Comparison of ENCODE assay signal across 16 cellular contexts in the genomic region with DNA sequence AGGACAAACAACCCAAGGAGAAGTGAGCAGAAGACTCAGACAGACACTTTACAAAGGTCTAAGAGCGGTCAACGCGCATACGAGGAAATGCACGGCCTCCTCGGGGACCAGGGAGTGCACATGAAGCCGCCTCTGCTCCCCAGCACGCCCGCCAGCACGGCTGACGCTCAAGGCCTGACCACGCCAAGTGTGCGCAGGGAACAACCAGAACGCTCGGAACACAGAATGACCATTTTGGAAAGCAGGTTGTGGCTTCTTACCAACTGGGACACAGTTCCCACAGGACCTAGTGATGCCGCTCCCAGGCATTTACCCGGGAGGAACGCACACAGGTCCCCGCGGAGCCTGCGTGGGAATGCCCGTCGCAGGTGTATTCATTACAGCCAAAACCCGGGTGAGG.
DNase-seq lines count a peak whose midpoint lies in the region; ATAC-seq, FAIRE-seq and TF ChIP-seq lines count a peak whose summit lies in the region.
"Had no signal": no experiment of that assay in that cellular context is flagged by ENCODE, and none has a peak within 500 bp of the region (broad histone marks: within the 10 kb centered on the region; RNA-seq: fewer than 3 reads in every experiment).

No MANE protein-coding gene starts in this region.

- peaks cover 8% of the 10 kb centered on the region for H3K9me3 Mint-ChIP-seq in glutamatergic neuron (ENCODE audit: unreplicated experiment)
- H3K9me3 Mint-ChIP-seq: CD4-positive, alpha-beta memory T cell had no signal

- H3K27me3 ChIP-seq in right atrium auricular region (no peaks in the 10 kb centered on the region), osteoblast (ENCODE audit: insufficient read depth, low read length) (peaks cover 8% of the 10 kb centered on the region)

- no peak overlapping the region for H3K4me2 ChIP-seq in osteoblast (ENCODE audit: insufficient read depth, low read length)
- H3K4me2 ChIP-seq: GM23338 had no signal

- FAIRE-seq in frontal cortex (lab: Jason Lieb, UNC): no peak
- FAIRE-seq: GM12878, GM18507 had no signal

- peaks cover 10% of the 10 kb centered on the region for H3K27me3 Mint-ChIP-seq in glutamatergic neuron (ENCODE audit: unreplicated experiment)

- H3K4me3 Mint-ChIP-seq in glutamatergic neuron (ENCODE audit: unreplicated experiment): no peak overlapping the region
- H3K4me3 Mint-ChIP-seq: CD4-positive, alpha-beta memory T cell; GM23338; H9 had no signal

- H2AFZ ChIP-seq in osteoblast (ENCODE audit: low read length): no peak overlapping the region

- H3K79me2 ChIP-seq in osteoblast (ENCODE audit: insufficient read depth, low read length): no peaks in the 10 kb centered on the region

- DNase-seq in Right ventricle myocardium superior (peak; percentile 17), right atrium auricular region (ENCODE audit: low spot score) (no peak), glutamatergic neuron (peak; percentile 9), osteoblast (ENCODE audit: insufficient read length, low spot score, missing footprints) (peak; percentile 70), germinal center (ENCODE audit: low spot score) (no peak), frontal cortex (ENCODE audit: low spot score in 2 of 2) (no peak)
- no peak for DNase-seq in stimulated activated CD4-positive, alpha-beta T cell treated with anti-CD3 and anti-CD28 coated beads, Interleukin-2, amount 100 ng/mL, for 48 hours
- DNase-seq: C1 segment of cervical spinal cord; CD4-positive, alpha-beta memory T cell; DMS79; H9; IMR-90 had no signal

- H3K9me3 ChIP-seq in right atrium auricular region (no peaks in the 10 kb centered on the region), osteoblast (ENCODE audit: low read depth, low read length) (no peaks in the 10 kb centered on the region)

- H3K4me1 ChIP-seq in right atrium auricular region: peaks cover 0 to 7% of the 10 kb centered on the region in 2 donors
- H3K4me1 ChIP-seq in osteoblast (ENCODE audit: insufficient read depth, low read length): no peaks in the 10 kb centered on the region

- H3K4me3 ChIP-seq in right atrium auricular region (no peak overlapping the region), osteoblast (ENCODE audit: insufficient read depth, low read length) (no peak overlapping the region)
- H3K4me3 ChIP-seq: GM12878, GM23338 had no signal

- intact Hi-C loops in Right ventricle myocardium superior (cut with DNase I): no loop called here

- no peaks in the 10 kb centered on the region for H3K36me3 ChIP-seq in right atrium auricular region
- no peaks in the 10 kb centered on the region for H3K36me3 ChIP-seq in osteoblast (ENCODE audit: insufficient read depth, low read length)

- no peaks in the 10 kb centered on the region for H3K36me3 Mint-ChIP-seq in glutamatergic neuron (ENCODE audit: unreplicated experiment)
- H3K36me3 Mint-ChIP-seq: CD4-positive, alpha-beta memory T cell had no signal

- ATAC-seq in Right ventricle myocardium superior (ENCODE audit: poor library complexity): no peak
- ATAC-seq: GM12878, GM23338 had no signal

- H3K27ac Mint-ChIP-seq in glutamatergic neuron (ENCODE audit: unreplicated experiment): no peak overlapping the region
- H3K27ac Mint-ChIP-seq: CD4-positive, alpha-beta memory T cell had no signal

- peaks cover 31% of the 10 kb centered on the region for H3K4me1 Mint-ChIP-seq in glutamatergic neuron (ENCODE audit: low read depth, unreplicated experiment)
- H3K4me1 Mint-ChIP-seq: CD4-positive, alpha-beta memory T cell had no signal

- H4K20me1 ChIP-seq in osteoblast (ENCODE audit: insufficient read depth, low read length): no peaks in the 10 kb centered on the region

- H3K27ac ChIP-seq in right atrium auricular region: no peak overlapping the region
- no peak overlapping the region for H3K27ac ChIP-seq in osteoblast (ENCODE audit: low read depth, low read length)
- H3K27ac ChIP-seq: 22Rv1 had no signal

- TF ChIP-seq CTCF in right atrium auricular region (IDR thresholded peaks at IDR 0.05) (no peak), glutamatergic neuron (IDR thresholded peaks at IDR 0.05; ENCODE audit: partially characterized antibody, unreplicated experiment) (no peak), osteoblast (IDR thresholded peaks at IDR 0.05; ENCODE audit: extremely low read depth, low read depth, low read length) (no peak)

Comparison
In these comparisons a context has a peak if more than half of its experiments do, and no peak if none do; other contexts are left out.
1. DNase-seq: peak in Right ventricle myocardium superior (single experiment), glutamatergic neuron (single experiment) and osteoblast (single experiment); none in right atrium auricular region (single experiment), germinal center (single experiment), stimulated activated CD4-positive, alpha-beta T cell treated with anti-CD3 and anti-CD28 coated beads, Interleukin-2, amount 100 ng/mL, for 48 hours (0 of 2) and frontal cortex (0 of 2).